21 cellular contexts compared by ENCODE assay signal in genomic region chr7:108580298-108580697, GRCh38.
"Had no signal": no experiment of that assay in that cellular context is flagged by ENCODE, and none has a peak within 500 bp of the region (broad histone marks: within the 10 kb centered on the region; RNA-seq: fewer than 3 reads in every experiment).

No MANE protein-coding gene starts in this region.

- DNase-seq: cerebellar nuclear complex; cortex of kidney; effector CD4-positive, alpha-beta T cell; hypothalamus; immature natural killer cell; islet precursor cell; kidney glomerular epithelial cell; left colon; left ventricle myocardium superior; lower lobe of right lung; sigmoid colon; stimulated activated CD4-positive, alpha-beta T cell treated with anti-CD3 and anti-CD28 coated beads, Interleukin-4, amount 100 ng/mL, for 4 hours; transverse colon had no signal

- H3K27ac Mint-ChIP-seq: natural killer cell treated with Interleukin-12 subunit alpha and Interleukin-12 subunit beta and Interleukin-15 and Interleukin-18, amount 100 ng/mL, for 72 hours; progenitor cell of endocrine pancreas; stimulated activated memory B cell treated with anti-CD40 and anti-IgM and Interleukin-4, amounts not matched to agents 10 μg/mL and 1 μg/mL and 100 μg/mL, for 72 hours; stimulated activated naive CD8-positive, alpha-beta T cell treated with anti-CD3 and anti-CD28 coated beads, Interleukin-15, Interleukin-2, amounts not matched to agents 100 ng/mL and 50 ng/mL, for 24 hours had no signal

- H3K9me3 ChIP-seq: lower lobe of right lung, sigmoid colon, suprapubic skin, transverse colon had no signal

- H3K4me1 ChIP-seq: suprapubic skin, transverse colon had no signal

- H3K27me3 ChIP-seq: sigmoid colon, suprapubic skin, transverse colon had no signal

- H3K27ac ChIP-seq: lower lobe of right lung, parathyroid adenoma, sigmoid colon, suprapubic skin, transverse colon had no signal

- H3K27me3 Mint-ChIP-seq: natural killer cell treated with Interleukin-12 subunit alpha and Interleukin-12 subunit beta and Interleukin-15 and Interleukin-18, amount 100 ng/mL, for 72 hours; progenitor cell of endocrine pancreas; stimulated activated memory B cell treated with anti-CD40 and anti-IgM and Interleukin-4, amounts not matched to agents 10 μg/mL and 1 μg/mL and 100 μg/mL, for 72 hours; stimulated activated naive CD8-positive, alpha-beta T cell treated with anti-CD3 and anti-CD28 coated beads, Interleukin-15, Interleukin-2, amounts not matched to agents 100 ng/mL and 50 ng/mL, for 24 hours had no signal

- ATAC-seq: left colon; left ventricle myocardium superior; stimulated activated memory B cell treated with anti-CD40 and anti-IgM and Interleukin-4, amounts not matched to agents 10 μg/mL and 1 μg/mL and 100 μg/mL, for 72 hours had no signal

- FAIRE-seq: frontal cortex had no signal

- H3K9me3 Mint-ChIP-seq: immature natural killer cell; natural killer cell treated with Interleukin-12 subunit alpha and Interleukin-12 subunit beta and Interleukin-15 and Interleukin-18, amount 100 ng/mL, for 72 hours; stimulated activated memory B cell treated with anti-CD40 and anti-IgM and Interleukin-4, amounts not matched to agents 10 μg/mL and 1 μg/mL and 100 μg/mL, for 72 hours had no signal

- H2AFZ ChIP-seq: parathyroid adenoma had no signal

- H3K9ac ChIP-seq: parathyroid adenoma had no signal

- H3K4me3 Mint-ChIP-seq: immature natural killer cell; natural killer cell treated with Interleukin-12 subunit alpha and Interleukin-12 subunit beta and Interleukin-15 and Interleukin-18, amount 100 ng/mL, for 72 hours; neural crest cell; stimulated activated memory B cell treated with anti-CD40 and anti-IgM and Interleukin-4, amounts not matched to agents 10 μg/mL and 1 μg/mL and 100 μg/mL, for 72 hours; stimulated activated naive CD8-positive, alpha-beta T cell treated with anti-CD3 and anti-CD28 coated beads, Interleukin-15, Interleukin-2, amounts not matched to agents 100 ng/mL and 50 ng/mL, for 24 hours had no signal

- H3K4me1 Mint-ChIP-seq: neural crest cell had no signal

- H3K79me2 ChIP-seq: parathyroid adenoma had no signal

- H3K4me3 ChIP-seq: lower lobe of right lung, sigmoid colon, suprapubic skin, transverse colon had no signal
